In genomic region chr1:21736011-21736410, GRCh38 we compare ENCODE assay signal across 22 cellular contexts. TPM values are rescaled to one million over a fixed set of nuclear protein-coding genes. Genes with fewer than 3 reads are reported as not detected.
DNase-seq lines count a peak whose midpoint lies in the region; ATAC-seq and TF ChIP-seq lines count a peak whose summit lies in the region.
"Had no signal": no experiment of that assay in that cellular context is flagged by ENCODE, and none has a peak within 500 bp of the region (broad histone marks: within the 10 kb centered on the region; RNA-seq: fewer than 3 reads in every experiment).

No MANE protein-coding gene starts in this region.

- TF ChIP-seq POLR2A in thyroid gland (IDR thresholded peaks at IDR 0.05) (no peak), vagina (IDR thresholded peaks at IDR 0.05) (no peak)

- peak; percentile 59 for ATAC-seq in esophagus mucosa
- ATAC-seq: GM12878 had no signal

- peak; percentile 29 for DNase-seq in epithelial cell of esophagus (ENCODE audit: low read depth)
- DNase-seq in thyroid gland: peak; percentile 26 to 51
- no peak for DNase-seq in vagina (ENCODE audit: extremely low spot score in 2 of 2)
- no peak for DNase-seq in NCI-H82 (lab: John Stamatoyannopoulos, UW)
- DNase-seq: 8988T; ACHN; BE2C; C1 segment of cervical spinal cord; CD4-positive, alpha-beta memory T cell; CD4-positive, CD25-positive, alpha-beta regulatory T cell; CD8-positive, alpha-beta memory T cell; COR-L47; DMS 273 treated with DMSO at 0.1 percent for 48 hours; DMS153; DMS53; DMS79; DND-41; EL; GDM1 had no signal

- peaks cover 0 to 9% of the 10 kb centered on the region in 2 donors for H3K4me1 ChIP-seq in thyroid gland
- no peaks in the 10 kb centered on the region for H3K4me1 ChIP-seq in vagina
- H3K4me1 ChIP-seq: BE2C had no signal

- intact Hi-C loops in thyroid gland (cut with DNase I): no loop called here
- intact Hi-C loops in vagina (cut with DNase I): no loop called here

- H3K27ac ChIP-seq in thyroid gland (no peak overlapping the region), vagina (no peak overlapping the region)
- H3K27ac ChIP-seq: BLaER1 had no signal

- WGBS in thyroid gland, 2 donors: 39 to 61% methylated on average over 2 of the region's 2 CpGs

- no peaks in the 10 kb centered on the region for H3K9me3 ChIP-seq in thyroid gland
- H3K9me3 ChIP-seq in vagina: no peaks in the 10 kb centered on the region
- H3K9me3 ChIP-seq: BE2C, BLaER1 had no signal

- H3K27me3 ChIP-seq in thyroid gland (no peaks in the 10 kb centered on the region), vagina (no peaks in the 10 kb centered on the region)
- H3K27me3 ChIP-seq: BE2C, BLaER1 had no signal

- H3K4me3 ChIP-seq in epithelial cell of esophagus (ENCODE audit: low read length) (no peak overlapping the region), thyroid gland (replicated peaks in 1 of 3) (no peak overlapping the region), vagina (no peak overlapping the region)
- H3K4me3 ChIP-seq: BLaER1, GM12878 had no signal

- TF ChIP-seq CTCF in epithelial cell of esophagus (IDR thresholded peaks at IDR 0.05; ENCODE audit: insufficient read depth, low read depth, low read length, missing control alignments): no peak
- TF ChIP-seq CTCF in thyroid gland (IDR thresholded peaks at IDR 0.05): no peak
- no peak for TF ChIP-seq CTCF in vagina (IDR thresholded peaks at IDR 0.05)

- peaks cover 13 to 19% of the 10 kb centered on the region in 2 donors for H3K36me3 ChIP-seq in thyroid gland
- peaks cover 0 to 37% of the 10 kb centered on the region in 2 donors for H3K36me3 ChIP-seq in vagina
- H3K36me3 ChIP-seq: BE2C had no signal

RNA-seq across cellular contexts. Expression of gene USP48, which starts 46.9 kb away (rescaled TPM):
- 37.3 TPM for total RNA-seq in esophagus mucosa
- 100 to 1,000 TPM in 1 of 4 donors, 10 to 100 TPM in 3; 77.4 to 113 (median 88.5) TPM for total RNA-seq in thyroid gland
- 67.5 TPM for total RNA-seq in vagina

Comparison
In these comparisons a context has a peak if more than half of its experiments do, and no peak if none do; other contexts are left out.
1. DNase-seq: peak in epithelial cell of esophagus (single experiment) and thyroid gland (2 of 2); none in vagina (0 of 2) and NCI-H82 (single experiment).